22 cellular contexts compared by ENCODE assay signal in the genomic region with DNA sequence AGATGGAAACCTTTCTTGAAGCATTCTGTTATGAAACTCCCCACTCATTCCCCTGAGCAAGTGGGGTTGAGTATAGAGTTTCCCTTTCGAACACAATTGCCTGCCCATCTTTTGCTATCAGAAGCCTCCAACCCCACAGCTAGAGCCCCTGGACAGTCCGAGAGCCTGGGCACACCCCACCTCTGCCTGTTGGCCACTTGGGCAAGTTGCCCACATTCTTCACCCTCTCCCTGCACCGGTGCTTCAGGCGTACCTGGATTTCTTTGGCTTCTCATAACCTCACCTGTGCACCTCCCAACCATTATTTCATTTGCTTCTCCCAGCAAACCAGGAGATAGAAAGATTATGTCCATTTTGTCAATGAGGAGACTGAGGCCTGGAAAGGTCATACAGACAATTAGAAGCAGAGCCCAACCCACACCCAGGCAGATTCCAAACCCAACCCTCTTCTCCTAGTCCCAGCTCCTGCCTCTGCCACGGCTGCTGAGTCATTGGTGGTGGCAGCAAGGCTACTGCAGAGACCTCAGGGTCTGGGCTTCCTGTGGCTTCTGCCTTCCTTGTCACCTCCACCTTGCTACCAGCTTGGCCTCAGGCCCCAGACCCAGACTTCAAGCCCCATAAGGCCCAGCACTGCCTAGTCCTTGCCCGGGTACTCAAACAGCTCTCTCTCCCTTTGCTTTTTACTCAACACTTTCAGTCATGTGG.
DNase-seq lines count a peak whose midpoint lies in the region; ATAC-seq, FAIRE-seq and TF ChIP-seq lines count a peak whose summit lies in the region.
"Had no signal": no experiment of that assay in that cellular context is flagged by ENCODE, and none has a peak within 500 bp of the region (broad histone marks: within the 10 kb centered on the region; RNA-seq: fewer than 3 reads in every experiment).

No MANE protein-coding gene starts in this region.

- RAD21 ChIA-PET in GM12878 (lab: Charles Lee; ENCODE audit: unreplicated experiment) = no interaction called here

- H3K4me2 ChIP-seq in GM23248 (ENCODE audit: unreplicated experiment) (no peak overlapping the region), GM12878 (ENCODE audit: control insufficient read depth, insufficient read depth) (no peak overlapping the region)

- H3K9ac ChIP-seq in GM23248 (no peak overlapping the region), GM12878 (ENCODE audit: control insufficient read depth, insufficient read depth, low read length) (no peak overlapping the region)

- intact Hi-C loops in GM12878 (cut with micrococcal nuclease; ENCODE audit: unreplicated experiment) = no loop called here

- peak overlapping the region; percentile 38 for H3K27ac Mint-ChIP-seq in neural crest cell (ENCODE audit: unreplicated experiment)
- H3K27ac Mint-ChIP-seq: activated naive CD8-positive, alpha-beta T cell treated with anti-CD3 and anti-CD28 coated beads, Interleukin-2, amount 50 U/mL, for 24 hours; CD4-positive, alpha-beta memory T cell; HFFc6 had no signal

- peaks cover 4% of the 10 kb centered on the region for H3K9me3 Mint-ChIP-seq in neural crest cell

- H3K27ac ChIP-seq in GM23248 (no peak overlapping the region), GM12878 (ENCODE audit: control insufficient read depth, insufficient read depth) (no peak overlapping the region)

- no peak overlapping the region for H3K4me3 ChIP-seq in GM23248
- no peak overlapping the region for H3K4me3 ChIP-seq in GM12878

- no peaks in the 10 kb centered on the region for H3K4me1 Mint-ChIP-seq in neural crest cell
- H3K4me1 Mint-ChIP-seq: activated naive CD8-positive, alpha-beta T cell treated with anti-CD3 and anti-CD28 coated beads, Interleukin-2, amount 50 U/mL, for 24 hours; CD4-positive, alpha-beta memory T cell had no signal

- BruUV-seq in GM12878 (replicated peaks; lab: Mats Ljungman, UMichigan) = no TSS peak

- no peaks in the 10 kb centered on the region for H3K36me3 ChIP-seq in GM23248 (ENCODE audit: low read depth)
- no peaks in the 10 kb centered on the region for H3K36me3 ChIP-seq in GM12878 (ENCODE audit: control insufficient read depth in 2 of 2, insufficient read depth in 2 of 2, low read length in 1 of 2)

- no peaks in the 10 kb centered on the region for H3F3A ChIP-seq in GM23248 (ENCODE audit: insufficient read depth)

- no peaks in the 10 kb centered on the region for H3K36me3 Mint-ChIP-seq in neural crest cell (ENCODE audit: low read depth)
- H3K36me3 Mint-ChIP-seq: CD4-positive, alpha-beta memory T cell had no signal

- H2AFZ ChIP-seq in GM23248 = no peak overlapping the region
- no peak overlapping the region for H2AFZ ChIP-seq in GM12878 (ENCODE audit: control insufficient read depth, low read depth, low read length)

- peak; percentile 76 for DNase-seq in AG20443 (ENCODE audit: low spot score)
- peak; percentile 46 for DNase-seq in GM23248
- peak; percentile 2 for DNase-seq in GM12878 (ENCODE audit: low read depth, low spot score)
- DNase-seq in neural crest cell (ENCODE audit: low read depth, low spot score) = no peak
- no peak for DNase-seq in NOMO-1 treated with DMSO at 0.1 percent for 48 hours (lab: John Stamatoyannopoulos, UW; ENCODE audit: unreplicated experiment)
- no peak for DNase-seq in G401 (ENCODE audit: low spot score)
- no peak for DNase-seq in stimulated activated CD8-positive, alpha-beta memory T cell treated with anti-CD3 and anti-CD28 coated beads, Interleukin-4, amount 100 ng/mL, for 48 hours
- DNase-seq in NCI-H526 (lab: John Stamatoyannopoulos, UW) = no peak
- DNase-seq: activated CD4-positive, alpha-beta T cell treated with anti-CD3 and anti-CD28 coated beads for 48 hours; activated naive CD8-positive, alpha-beta T cell treated with anti-CD3 and anti-CD28 coated beads, Interleukin-2, amount 50 U/mL, for 24 hours; CD4-positive, alpha-beta memory T cell; DMS79; foreskin fibroblast; HFFc6; NCI-H1417; NCI-H2171; NCI-H69; occipital lobe; retina; SIG-M5; T-helper 1 cell had no signal

- no peaks in the 10 kb centered on the region for H3K79me2 ChIP-seq in GM23248 (ENCODE audit: insufficient read depth)
- H3K79me2 ChIP-seq in GM12878 (ENCODE audit: control insufficient read depth, insufficient read depth, low read length) = no peaks in the 10 kb centered on the region

- no peak for TF ChIP-seq POLR2A in GM12878 (IDR thresholded peaks at IDR 0.05; ENCODE audit: low read depth, low read length)

- H3K4me1 ChIP-seq in GM23248 (ENCODE audit: insufficient read depth) (no peaks in the 10 kb centered on the region), GM12878 (ENCODE audit: control insufficient read depth, insufficient read depth, low read length) (peaks cover 4% of the 10 kb centered on the region; the same call in 1 of the 2 replicates)

- POLR2A ChIA-PET in GM12878 (lab: Charles Lee) = no interaction called here

- H3K27me3 ChIP-seq in GM23248 (replicated peaks; ENCODE audit: insufficient read depth) (peaks cover 22% of the 10 kb centered on the region), GM12878 (replicated peaks in 1 of 2; ENCODE audit: control insufficient read depth in 2 of 2, insufficient read depth in 2 of 2, low read length in 1 of 2) (peaks cover 0 to 1% of the 10 kb centered on the region in 2 experiments; a peak in 1 of 4 replicates)

- 44 to 53% methylated on average over 6 of the region's 6 CpGs for WGBS in GM23248 (ENCODE audit: low coverage in 1 of 2, low lambda C conversion rate in 2 of 2, missing lambda C conversion rate in 2 of 2), 2 experiments
- WGBS in GM12878 (ENCODE audit: insufficient coverage, insufficient replicate concordance, low lambda C conversion rate, missing lambda C conversion rate) = 24% methylated on average over 6 of the region's 6 CpGs

- TF ChIP-seq CTCF in GM12878 (IDR thresholded peaks at IDR 0.05 in 2 of 3, conservative IDR thresholded peaks at IDR 0.05 in 1 of 3; ENCODE audit: control insufficient read depth in 2 of 3, extremely low read depth in 1 of 3, insufficient read depth in 1 of 3, low read depth in 3 of 3, low read length in 3 of 3) (no peak), neural crest cell (conservative IDR thresholded peaks at IDR 0.05) (no peak)

- H4K20me1 ChIP-seq in GM23248 (ENCODE audit: insufficient read depth) (no peaks in the 10 kb centered on the region), GM12878 (ENCODE audit: control insufficient read depth, insufficient read depth) (no peaks in the 10 kb centered on the region; the same call in 1 of the 2 replicates)

- CTCF ChIA-PET in GM12878 (lab: Yijun Ruan, JAX) = no interaction called here

- peaks cover 12% of the 10 kb centered on the region for H3K27me3 Mint-ChIP-seq in neural crest cell (ENCODE audit: low read depth)

- in situ Hi-C loops in GM23248 (cut with MboI) = no loop called here
- in situ Hi-C loops in GM12878 (cut with MboI) = no loop called here
- in situ Hi-C loops in G401 (cut with HindIII; ENCODE audit: low sequenced_read_pairs) = no loop called here

- no peak for TF ChIP-seq EP300 in GM12878 (IDR thresholded peaks at IDR 0.05; ENCODE audit: borderline replicate concordance in 1 of 2, control insufficient read depth in 1 of 2, low read depth in 2 of 2, low read length in 2 of 2)

- TF ChIP-seq RAD21 in GM12878 (IDR thresholded peaks at IDR 0.05; ENCODE audit: insufficient read depth, low read depth, low read length) = no peak

- no peaks in the 10 kb centered on the region for H3K9me2 ChIP-seq in GM23248 (ENCODE audit: insufficient read depth)

- ATAC-seq in GM12878 = peak; percentile 34; the same call in 2 of the 3 replicates
- ATAC-seq: activated naive CD8-positive, alpha-beta T cell treated with anti-CD3 and anti-CD28 coated beads, Interleukin-2, amount 50 U/mL, for 24 hours had no signal

- no peak overlapping the region for H3K4me3 Mint-ChIP-seq in neural crest cell
- H3K4me3 Mint-ChIP-seq: activated naive CD8-positive, alpha-beta T cell treated with anti-CD3 and anti-CD28 coated beads, Interleukin-2, amount 50 U/mL, for 24 hours; HFFc6 had no signal

- FAIRE-seq in GM12878 (lab: Jason Lieb, UNC) = no peak
- FAIRE-seq: endothelial cell of umbilical vein had no signal

- H3K9me3 ChIP-seq in GM23248 (ENCODE audit: low read depth) = no peaks in the 10 kb centered on the region
- no peaks in the 10 kb centered on the region; the same call in 2 of the 3 replicates for H3K9me3 ChIP-seq in GM12878 (replicated peaks; ENCODE audit: control insufficient read depth, insufficient read depth, low read length)

- SMC1A ChIA-PET in GM12878 (lab: Charles Lee; ENCODE audit: uncharacterized antibody, unreplicated experiment) = no interaction called here

TF ChIP-seq in GM12878, 131 proteins besides CTCF, POLR2A, EP300 and RAD21 (continues in another document):
- TF ChIP-seq MLLT1 (IDR thresholded peaks at IDR 0.05) (no peak), MEF2B (IDR thresholded peaks at IDR 0.05; ENCODE audit: partially characterized antibody, poor library complexity, severe bottlenecking) (no peak), GABPA (IDR thresholded peaks at IDR 0.05; ENCODE audit: low read depth) (no peak), ESRRA (IDR thresholded peaks at IDR 0.05; ENCODE audit: low read length) (no peak), TCF7 (IDR thresholded peaks at IDR 0.05; ENCODE audit: borderline replicate concordance) (no peak), EZH2 (IDR thresholded peaks at IDR 0.05; ENCODE audit: borderline replicate concordance, control insufficient read depth, low read depth, low read length) (no peak), POU2F2 (IDR thresholded peaks at IDR 0.05; ENCODE audit: borderline replicate concordance, low read depth, low read length) (no peak)
- TF ChIP-seq, protein P1, sequence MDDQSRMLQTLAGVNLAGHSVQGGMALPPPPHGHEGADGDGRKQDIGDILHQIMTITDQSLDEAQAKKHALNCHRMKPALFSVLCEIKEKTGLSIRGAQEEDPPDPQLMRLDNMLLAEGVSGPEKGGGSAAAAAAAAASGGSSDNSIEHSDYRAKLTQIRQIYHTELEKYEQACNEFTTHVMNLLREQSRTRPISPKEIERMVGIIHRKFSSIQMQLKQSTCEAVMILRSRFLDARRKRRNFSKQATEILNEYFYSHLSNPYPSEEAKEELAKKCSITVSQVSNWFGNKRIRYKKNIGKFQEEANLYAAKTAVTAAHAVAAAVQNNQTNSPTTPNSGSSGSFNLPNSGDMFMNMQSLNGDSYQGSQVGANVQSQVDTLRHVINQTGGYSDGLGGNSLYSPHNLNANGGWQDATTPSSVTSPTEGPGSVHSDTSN (IDR thresholded peaks at IDR 0.05; ENCODE audit: insufficient replicate concordance, low read depth, low read length) = no peak

Comparison
In these comparisons a context has a peak if more than half of its experiments do, and no peak if none do; other contexts are left out.
1. DNase-seq: peak in AG20443 (single experiment), GM23248 (single experiment) and GM12878 (single experiment); none in neural crest cell (single experiment), NOMO-1 treated with DMSO at 0.1 percent for 48 hours (single experiment), G401 (single experiment), stimulated activated CD8-positive, alpha-beta memory T cell treated with anti-CD3 and anti-CD28 coated beads, Interleukin-4, amount 100 ng/mL, for 48 hours (single experiment) and NCI-H526 (0 of 2).